In the genomic region with DNA sequence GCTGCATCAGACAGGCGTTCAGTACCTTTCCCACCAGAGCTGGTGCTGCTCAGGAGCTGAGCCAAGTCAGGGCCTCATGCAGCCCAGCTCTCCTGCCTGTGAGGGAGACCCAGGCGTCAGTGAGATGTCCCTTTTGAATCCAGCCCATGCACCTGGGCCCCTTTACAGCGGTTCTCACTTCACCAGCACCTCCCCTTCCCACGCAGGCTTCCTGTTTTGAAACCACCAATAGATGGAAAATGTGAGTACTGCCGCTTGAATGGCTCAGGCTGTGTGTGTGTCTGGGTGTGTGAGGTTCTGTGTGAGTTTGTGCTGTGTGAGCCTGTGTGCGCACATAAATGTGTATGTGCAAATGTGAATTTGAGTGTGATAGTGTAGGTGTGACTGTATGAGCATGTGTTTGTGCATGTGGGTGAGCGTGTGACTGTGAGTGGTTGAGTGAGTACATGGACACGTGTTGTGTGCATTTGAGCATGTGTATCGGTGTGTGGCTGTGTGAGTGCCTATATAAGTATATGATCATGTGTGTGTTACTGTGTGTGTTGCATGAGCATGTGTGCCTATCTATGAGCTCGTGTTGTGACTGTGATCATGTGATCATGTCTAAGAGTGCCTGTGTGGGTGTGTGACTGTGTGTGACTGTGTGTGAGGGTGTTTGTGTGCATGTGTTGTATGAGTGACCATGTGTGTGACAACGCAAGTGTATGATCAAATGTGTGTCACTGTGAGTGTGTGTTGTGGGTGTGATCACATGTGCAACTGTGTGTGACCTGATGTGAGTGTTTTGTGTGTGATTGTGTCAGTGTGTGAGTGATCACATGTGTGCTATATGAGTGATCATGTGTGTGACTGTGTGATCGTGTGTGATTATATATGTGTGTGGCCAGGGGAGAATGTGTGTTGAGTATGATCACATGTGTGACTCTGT, we compare ENCODE assay signal across 1 cellular context.
TF ChIP-seq lines count a peak whose summit lies in the region.

No MANE protein-coding gene starts in this region.

TF ChIP-seq in HepG2, 621 proteins besides CTCF, POLR2A, EP300 and RAD21 (continued from another document):
- TF ChIP-seq, protein P1, sequence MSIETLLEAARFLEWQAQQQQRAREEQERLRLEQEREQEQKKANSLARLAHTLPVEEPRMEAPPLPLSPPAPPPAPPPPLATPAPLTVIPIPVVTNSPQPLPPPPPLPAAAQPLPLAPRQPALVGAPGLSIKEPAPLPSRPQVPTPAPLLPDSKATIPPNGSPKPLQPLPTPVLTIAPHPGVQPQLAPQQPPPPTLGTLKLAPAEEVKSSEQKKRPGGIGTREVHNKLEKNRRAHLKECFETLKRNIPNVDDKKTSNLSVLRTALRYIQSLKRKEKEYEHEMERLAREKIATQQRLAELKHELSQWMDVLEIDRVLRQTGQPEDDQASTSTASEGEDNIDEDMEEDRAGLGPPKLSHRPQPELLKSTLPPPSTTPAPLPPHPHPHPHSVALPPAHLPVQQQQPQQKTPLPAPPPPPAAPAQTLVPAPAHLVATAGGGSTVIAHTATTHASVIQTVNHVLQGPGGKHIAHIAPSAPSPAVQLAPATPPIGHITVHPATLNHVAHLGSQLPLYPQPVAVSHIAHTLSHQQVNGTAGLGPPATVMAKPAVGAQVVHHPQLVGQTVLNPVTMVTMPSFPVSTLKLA (IDR thresholded peaks at IDR 0.05), result peak; percentile 73
